Comparison of ENCODE assay signal across 16 cellular contexts in genomic region chr12:110421701-110422100, GRCh38. TPM values are rescaled to one million over a fixed set of nuclear protein-coding genes. Genes with fewer than 3 reads are reported as not detected.
DNase-seq lines count a peak whose midpoint lies in the region; ATAC-seq, FAIRE-seq and TF ChIP-seq lines count a peak whose summit lies in the region.
"Had no signal": no experiment of that assay in that cellular context is flagged by ENCODE, and none has a peak within 500 bp of the region (broad histone marks: within the 10 kb centered on the region; RNA-seq: fewer than 3 reads in every experiment).

No MANE protein-coding gene starts in this region.

- H2AK5ac ChIP-seq in H1 (ENCODE audit: low read depth, low read length) = no peak overlapping the region

- CTCF ChIA-PET in H1 (lab: Charles Lee; ENCODE audit: partially characterized antibody) = interaction anchor here (0.6 to 3.1 kb wide), 5 partner anchors 10 to 1010 kb away, joined by 3 to 21 read pairs (median 3); no protein-coding TSS in a partner anchor

- no peak overlapping the region for H3K9ac ChIP-seq in H1 (replicated peaks in 1 of 4; ENCODE audit: extremely low read depth in 1 of 4, low read depth in 3 of 4, low read length in 3 of 4)

- H3K23ac ChIP-seq in H1 (ENCODE audit: insufficient read length) = no peak overlapping the region

- no peaks in the 10 kb centered on the region for H3K79me2 ChIP-seq in H1 (ENCODE audit: control insufficient read depth in 1 of 2, insufficient read depth in 2 of 2, low read length in 2 of 2)

- peaks cover 13% of the 10 kb centered on the region for H3K4me1 Mint-ChIP-seq in nephron

- H3K27ac Mint-ChIP-seq in nephron = peak overlapping the region; percentile 32 to 76 (median 33)

- H2BK15ac ChIP-seq in H1 (ENCODE audit: low read length) = no peak overlapping the region

- no peak overlapping the region for H2BK12ac ChIP-seq in H1 (ENCODE audit: low read depth, low read length)

- H4K20me1 ChIP-seq in H1 (replicated peaks in 1 of 2; ENCODE audit: control insufficient read depth in 1 of 2, insufficient read depth in 2 of 2, low read length in 2 of 2) = no peaks in the 10 kb centered on the region

- POLR2A ChIA-PET in H1 (lab: Charles Lee; ENCODE audit: partially characterized antibody) = interaction anchor here (1.0 to 1.3 kb wide), 2 partner anchors 10 to 55 kb away, joined by 3 to 5 read pairs; no protein-coding TSS in a partner anchor

- no peaks in the 10 kb centered on the region for H3K23me2 ChIP-seq in H1 (ENCODE audit: low read depth, low read length)

- H3K36me3 Mint-ChIP-seq in nephron (ENCODE audit: low read depth) = no peaks in the 10 kb centered on the region

- TF ChIP-seq CTCF in H1 (IDR thresholded peaks at IDR 0.05; ENCODE audit: control extremely low read depth in 1 of 3, insufficient read depth in 1 of 3, low read depth in 1 of 3, low read length in 3 of 3) (no peak), nephron (IDR thresholded peaks at IDR 0.05; ENCODE audit: unreplicated experiment in 3 of 3) (no peak), vagina (IDR thresholded peaks at IDR 0.05) (no peak), upper lobe of right lung (IDR thresholded peaks at IDR 0.05) (no peak)

- WGBS in H1 (ENCODE audit: extremely low coverage in 1 of 2, insufficient coverage in 1 of 2, insufficient read length in 1 of 2, insufficient replicate concordance in 2 of 2, low coverage in 1 of 2, low lambda C conversion rate in 2 of 2, missing lambda C conversion rate in 1 of 2), 2 experiments = 85% methylated on average over 4 of the region's 4 CpGs; no CpG with 5 or more reads in 1 of the 2 experiments

- H3K27me3 ChIP-seq in H1 (replicated peaks in 1 of 4; ENCODE audit: control insufficient read depth in 3 of 4, extremely low read depth in 1 of 4, insufficient read depth in 3 of 4, low read length in 3 of 4) = no peaks in the 10 kb centered on the region
- H3K27me3 ChIP-seq in vagina = no peaks in the 10 kb centered on the region
- no peaks in the 10 kb centered on the region for H3K27me3 ChIP-seq in upper lobe of right lung

- H3K4me1 ChIP-seq in H1 (replicated peaks in 1 of 4; ENCODE audit: control insufficient read depth in 3 of 4, insufficient read depth in 4 of 4, low read length in 3 of 4) (peaks cover 3 to 5% (median 3%) of the 10 kb centered on the region in 4 experiments; a peak in 4 of 7 replicates), vagina (peaks cover 10% of the 10 kb centered on the region), upper lobe of right lung (no peaks in the 10 kb centered on the region)

- no peak for TF ChIP-seq RAD21 in H1 (IDR thresholded peaks at IDR 0.05 in 1 of 2, conservative IDR thresholded peaks at IDR 0.05 in 1 of 2; ENCODE audit: low read depth in 2 of 2, low read length in 2 of 2)

- no peak overlapping the region for H3K4me3 Mint-ChIP-seq in nephron

- H3K27me3 Mint-ChIP-seq in nephron (ENCODE audit: low read depth) = peaks cover 4% of the 10 kb centered on the region

- H2BK5ac ChIP-seq in H1 (ENCODE audit: low read depth, low read length) = no peak overlapping the region

- H3K18ac ChIP-seq in H1 (ENCODE audit: extremely low read depth, low read length) = no peak overlapping the region

- TF ChIP-seq POLR2A in H1 (IDR thresholded peaks at IDR 0.05; ENCODE audit: control extremely low read depth in 1 of 2, low read depth in 2 of 2, low read length in 2 of 2) = no peak
- TF ChIP-seq POLR2A in vagina (IDR thresholded peaks at IDR 0.05) = no peak

- no peak for ATAC-seq in HG03045 (IDR thresholded peaks at IDR 0.05; ENCODE audit: unreplicated experiment)
- no peak for ATAC-seq in upper lobe of right lung
- no peak for ATAC-seq in GM18909 (IDR thresholded peaks at IDR 0.05; ENCODE audit: poor library complexity, unreplicated experiment)
- ATAC-seq: HepG2 had no signal

- intact Hi-C loops in vagina (cut with DNase I) = no loop called here
- intact Hi-C loops in upper lobe of right lung (cut with DNase I) = no loop called here

- H2AFZ ChIP-seq in H1 (ENCODE audit: low read length) = 0 out of 2 replicates have a peak overlapping the region, but pooled peaks have one; percentile 19

- H3K27ac ChIP-seq in H1 (ENCODE audit: low read depth, low read length) = no peak overlapping the region
- peak overlapping the region; percentile 48 for H3K27ac ChIP-seq in vagina
- H3K27ac ChIP-seq in upper lobe of right lung = no peak overlapping the region
- H3K27ac ChIP-seq: 22Rv1, C4-2B had no signal

- no peak overlapping the region for H4K5ac ChIP-seq in H1 (ENCODE audit: insufficient read length, low read depth, low read length)

- H2BK120ac ChIP-seq in H1 (replicated peaks; ENCODE audit: low read depth, low read length) = no peak overlapping the region

- no peak for TF ChIP-seq EP300 in H1 (IDR thresholded peaks at IDR 0.05; ENCODE audit: borderline replicate concordance in 1 of 2, low read depth in 2 of 2, low read length in 2 of 2)

- H3K4me3 ChIP-seq in H1 (ENCODE audit: extremely low read depth in 1 of 4, insufficient read depth in 2 of 4, low read depth in 3 of 4, low read length in 4 of 4) (no peak overlapping the region), vagina (no peak overlapping the region), upper lobe of right lung (no peak overlapping the region)

- H3K9me3 ChIP-seq in H1 (ENCODE audit: insufficient read depth in 2 of 2, low read depth in 1 of 2, low read length in 1 of 2) (no peaks in the 10 kb centered on the region), vagina (no peaks in the 10 kb centered on the region), upper lobe of right lung (no peaks in the 10 kb centered on the region)

- DNase-seq in DMS 273 (lab: John Stamatoyannopoulos, UW; ENCODE audit: unreplicated experiment) = peak; percentile 27
- no peak for DNase-seq in DMS 273 treated with DMSO at 0.1 percent for 48 hours (lab: John Stamatoyannopoulos, UW)
- no peak for DNase-seq in H1 (ENCODE audit: low read depth in 1 of 2, low spot score in 2 of 2)
- no peak for DNase-seq in vagina (ENCODE audit: extremely low spot score in 2 of 2)
- DNase-seq in upper lobe of right lung = no peak
- DNase-seq: AML-193, KG1, NCI-H1105 treated with DMSO at 0.1 percent for 48 hours, NCI-H1694 treated with DMSO at 0.1 percent for 48 hours had no signal

- no peak overlapping the region for H3K56ac ChIP-seq in H1 (replicated peaks; ENCODE audit: insufficient read length, low read depth, low read length)

- no peak overlapping the region for H3K4me2 ChIP-seq in H1 (ENCODE audit: insufficient read depth in 1 of 2, low read depth in 2 of 2, low read length in 2 of 2)

- H3K36me3 ChIP-seq in H1 (ENCODE audit: control insufficient read depth in 2 of 4, insufficient read depth in 4 of 4, low read length in 3 of 4) (no peaks in the 10 kb centered on the region), vagina (no peaks in the 10 kb centered on the region), upper lobe of right lung (no peaks in the 10 kb centered on the region)

- no peak overlapping the region for H4K8ac ChIP-seq in H1 (ENCODE audit: extremely low read depth, insufficient read depth, low read length)

- no peaks in the 10 kb centered on the region for H3K9me3 Mint-ChIP-seq in nephron

- no peak overlapping the region for H3K4ac ChIP-seq in H1 (replicated peaks; ENCODE audit: insufficient read length, low read depth, low read length)

- no peak overlapping the region for H2BK20ac ChIP-seq in H1 (ENCODE audit: low read length)

- no peaks in the 10 kb centered on the region for H3K79me1 ChIP-seq in H1 (ENCODE audit: low read depth, low read length)

- H4K91ac ChIP-seq in H1 (replicated peaks; ENCODE audit: insufficient read length, low read length) = no peak overlapping the region

- no peak for FAIRE-seq in H1 (lab: Jason Lieb, UNC)
- FAIRE-seq: G401.6, HepG2 had no signal

- H3K14ac ChIP-seq in H1 (ENCODE audit: insufficient read length) = no peak overlapping the region

RNA-seq across cellular contexts. Expression of gene ANAPC7, which starts 18.2 kb away (rescaled TPM):
- 81.2 and 105 TPM in 2 replicates for total RNA-seq in H1 (2021; fragmentation: NEBNext Ultra II Directional; extraction: Animal tissue kit (Norgen Biotek cat#: 25700))
- 62.2 and 72.8 TPM in 2 replicates for polyA plus RNA-seq in H1 (2011; rRNA removed)
- polyA plus RNA-seq in H1 (2011; cell fraction: cytosol; rRNA removed) = 96.6 TPM
- 96.5 TPM for polyA plus RNA-seq in H1 (2011; cell fraction: nucleus; rRNA removed)
- polyA plus RNA-seq in H1 (2012, experiment 1 of 2) = 72.3 to 93.6 TPM (median 83.1 TPM) in 4 replicates
- 19.4 TPM for polyA plus RNA-seq in H1 (2012, experiment 2 of 2)
- polyA plus RNA-seq in H1 (2013, experiment 1 of 2) = 48.3 TPM
- 45.6 TPM for polyA plus RNA-seq in H1 (2013, experiment 2 of 2)
- 92.7 and 107 TPM in 2 replicates for polyA minus RNA-seq in H1 (2011; rRNA and poly(A)+ RNA removed)
- polyA minus RNA-seq in H1 (2011; cell fraction: cytosol; rRNA and poly(A)+ RNA removed) = 54.2 TPM
- polyA minus RNA-seq in H1 (2011; cell fraction: nucleus; rRNA and poly(A)+ RNA removed) = 68.8 TPM
- total RNA-seq in vagina (57.9 TPM), upper lobe of right lung (45.1 TPM)

RNA-seq across cellular contexts. Expression of gene ARPC3, which starts 28.4 kb away (rescaled TPM):
- 160 and 170 TPM in 2 replicates for total RNA-seq in H1 (2021; fragmentation: NEBNext Ultra II Directional; extraction: Animal tissue kit (Norgen Biotek cat#: 25700))
- polyA plus RNA-seq in H1 (2011; rRNA removed) = 33.8 and 36.7 TPM in 2 replicates
- 40.7 TPM for polyA plus RNA-seq in H1 (2011; cell fraction: cytosol; rRNA removed)
- polyA plus RNA-seq in H1 (2011; cell fraction: nucleus; rRNA removed) = 6.9 TPM
- polyA plus RNA-seq in H1 (2012, experiment 1 of 2) = 121 to 247 TPM (median 129 TPM) in 4 replicates
- 47.1 TPM for polyA plus RNA-seq in H1 (2012, experiment 2 of 2)
- 177 TPM for polyA plus RNA-seq in H1 (2013, experiment 1 of 2)
- 173 TPM for polyA plus RNA-seq in H1 (2013, experiment 2 of 2)
- 9.7 and 11.0 TPM in 2 replicates for polyA minus RNA-seq in H1 (2011; rRNA and poly(A)+ RNA removed)
- 41.1 TPM for polyA minus RNA-seq in H1 (2011; cell fraction: cytosol; rRNA and poly(A)+ RNA removed)
- polyA minus RNA-seq in H1 (2011; cell fraction: nucleus; rRNA and poly(A)+ RNA removed) = 15.9 TPM
- total RNA-seq in vagina (180 TPM), upper lobe of right lung (238 TPM)

RNA-seq across cellular contexts. Expression of gene GPN3, which starts 46.4 kb away (rescaled TPM):
- 49.7 and 50.8 TPM in 2 replicates for total RNA-seq in H1 (2021; fragmentation: NEBNext Ultra II Directional; extraction: Animal tissue kit (Norgen Biotek cat#: 25700))
- 32.8 and 52.9 TPM in 2 replicates for polyA plus RNA-seq in H1 (2011; rRNA removed)
- polyA plus RNA-seq in H1 (2011; cell fraction: cytosol; rRNA removed) = 57.0 TPM
- 11.8 TPM for polyA plus RNA-seq in H1 (2011; cell fraction: nucleus; rRNA removed)
- 36.0 to 51.5 TPM (median 43.2 TPM) in 4 replicates for polyA plus RNA-seq in H1 (2012, experiment 1 of 2)
- 5.9 TPM for polyA plus RNA-seq in H1 (2012, experiment 2 of 2)
- polyA plus RNA-seq in H1 (2013, experiment 1 of 2) = 47.0 TPM
- 49.4 TPM for polyA plus RNA-seq in H1 (2013, experiment 2 of 2)
- polyA minus RNA-seq in H1 (2011; rRNA and poly(A)+ RNA removed) = 31.1 and 35.4 TPM in 2 replicates
- polyA minus RNA-seq in H1 (2011; cell fraction: cytosol; rRNA and poly(A)+ RNA removed) = 15.9 TPM
- polyA minus RNA-seq in H1 (2011; cell fraction: nucleus; rRNA and poly(A)+ RNA removed) = 19.8 TPM
- total RNA-seq in vagina (17.4 TPM), upper lobe of right lung (25.5 TPM)

RNA-seq across cellular contexts. Expression of gene FAM216A, which starts 46.9 kb away (rescaled TPM):
- 19.8 and 22.2 TPM in 2 replicates for total RNA-seq in H1 (2021; fragmentation: NEBNext Ultra II Directional; extraction: Animal tissue kit (Norgen Biotek cat#: 25700))
- 24.6 and 24.8 TPM in 2 replicates for polyA plus RNA-seq in H1 (2011; rRNA removed)
- 36.8 TPM for polyA plus RNA-seq in H1 (2011; cell fraction: cytosol; rRNA removed)
- 19.3 TPM for polyA plus RNA-seq in H1 (2011; cell fraction: nucleus; rRNA removed)
- polyA plus RNA-seq in H1 (2012, experiment 1 of 2) = 16.2 to 19.4 TPM (median 17.0 TPM) in 4 replicates
- 7.7 TPM for polyA plus RNA-seq in H1 (2012, experiment 2 of 2)
- 29.6 TPM for polyA plus RNA-seq in H1 (2013, experiment 1 of 2)
- 28.8 TPM for polyA plus RNA-seq in H1 (2013, experiment 2 of 2)
- 17.7 and 19.6 TPM in 2 replicates for polyA minus RNA-seq in H1 (2011; rRNA and poly(A)+ RNA removed)
- 13.8 TPM for polyA minus RNA-seq in H1 (2011; cell fraction: cytosol; rRNA and poly(A)+ RNA removed)
- polyA minus RNA-seq in H1 (2011; cell fraction: nucleus; rRNA and poly(A)+ RNA removed) = 26.9 TPM
- 11.0 TPM for total RNA-seq in vagina
- 3.1 TPM for total RNA-seq in upper lobe of right lung
